8 cellular contexts compared by ENCODE assay signal in genomic region chrX:76148753-76149152, GRCh38. TPM values are rescaled to one million over a fixed set of nuclear protein-coding genes. Genes with fewer than 3 reads are reported as not detected.
DNase-seq lines count a peak whose midpoint lies in the region; ATAC-seq, FAIRE-seq and TF ChIP-seq lines count a peak whose summit lies in the region.

No MANE protein-coding gene starts in this region.

- peak overlapping the region; percentile 51 for H3K27ac ChIP-seq in rectal smooth muscle tissue (ENCODE audit: low read depth, low read length)

- no peak for TF ChIP-seq CTCF in fibroblast of the aortic adventitia (IDR thresholded peaks at IDR 0.05; ENCODE audit: insufficient read depth, low read length)

- H3K9ac ChIP-seq in rectal smooth muscle tissue (ENCODE audit: low read length) = no peak overlapping the region

- in situ Hi-C loops in G401 (cut with HindIII; ENCODE audit: low sequenced_read_pairs) = no loop called here

- H3K36me3 Mint-ChIP-seq in activated T-cell treated with anti-CD3 and anti-CD28 coated beads, Interleukin-2, amount 50 U/mL, for 4 hours (ENCODE audit: insufficient read depth) = no peaks in the 10 kb centered on the region

- H3K4me3 Mint-ChIP-seq in activated T-cell treated with anti-CD3 and anti-CD28 coated beads, Interleukin-2, amount 50 U/mL, for 4 hours = peak overlapping the region; percentile 80

- H3K9me3 Mint-ChIP-seq in activated T-cell treated with anti-CD3 and anti-CD28 coated beads, Interleukin-2, amount 50 U/mL, for 4 hours = no peaks in the 10 kb centered on the region

- no peak for FAIRE-seq in urothelium cell line (lab: Jason Lieb, UNC)

- H3K4me3 ChIP-seq in fibroblast of the aortic adventitia (ENCODE audit: low read depth, low read length) (peak overlapping the region; percentile 39), rectal smooth muscle tissue (ENCODE audit: low read length) (peak overlapping the region; percentile 11)

- H3K27me3 ChIP-seq in rectal smooth muscle tissue (ENCODE audit: control insufficient read depth, insufficient read depth, low read length) = no peaks in the 10 kb centered on the region

- ATAC-seq in HG02678 (IDR thresholded peaks at IDR 0.05; ENCODE audit: unreplicated experiment) = peak; percentile 18
- ATAC-seq in activated T-cell treated with anti-CD3 and anti-CD28 coated beads, Interleukin-2, amount 50 U/mL, for 4 hours = peak; percentile 6 to 13

- DNase-seq in G401 (ENCODE audit: low spot score) (peak; percentile 8), NOMO-1 treated with DMSO at 0.1 percent for 48 hours (lab: John Stamatoyannopoulos, UW; ENCODE audit: unreplicated experiment) (peak; percentile 31), fibroblast of the aortic adventitia (ENCODE audit: low read depth) (peak; percentile 49), NCI-H526 treated with DMSO at 0.1 percent for 48 hours (lab: John Stamatoyannopoulos, UW) (no peak), urothelium cell line (ENCODE audit: low spot score) (no peak)
- peak; percentile 22 for DNase-seq in activated T-cell treated with anti-CD3 and anti-CD28 coated beads, Interleukin-2, amount 50 U/mL, for 4 hours

- no peaks in the 10 kb centered on the region for H3K27me3 Mint-ChIP-seq in activated T-cell treated with anti-CD3 and anti-CD28 coated beads, Interleukin-2, amount 50 U/mL, for 4 hours (ENCODE audit: low read depth)

- H3K4me1 ChIP-seq in rectal smooth muscle tissue (ENCODE audit: control insufficient read depth, insufficient read depth, low read length) = peaks cover 7% of the 10 kb centered on the region

- H3K4me1 Mint-ChIP-seq in activated T-cell treated with anti-CD3 and anti-CD28 coated beads, Interleukin-2, amount 50 U/mL, for 4 hours (ENCODE audit: low read depth) = peaks cover 13% of the 10 kb centered on the region

- no peaks in the 10 kb centered on the region for H3K36me3 ChIP-seq in rectal smooth muscle tissue (ENCODE audit: control insufficient read depth, insufficient read depth, low read length)

RNA-seq across cellular contexts. Expression of gene PBDC1, which starts 24.1 kb away (rescaled TPM):
- 26.0 and 29.7 TPM in 2 replicates for total RNA-seq in G401 (2014; rRNA removed; shearing (Covaris generic))
- 10 to 100 TPM; 44.4 to 46.8 (median 44.4) TPM for total RNA-seq in activated T-cell treated with anti-CD3 and anti-CD28 coated beads, Interleukin-2, amount 50 U/mL, for 4 hours
- total RNA-seq in fibroblast of the aortic adventitia (ENCODE audit: low replicate concordance) = 25.6 and 51.6 TPM in 2 replicates

Comparison
In these comparisons a context has a peak if more than half of its experiments do, and no peak if none do; other contexts are left out.
1. DNase-seq: peak in G401 (single experiment), NOMO-1 treated with DMSO at 0.1 percent for 48 hours (single experiment), activated T-cell treated with anti-CD3 and anti-CD28 coated beads, Interleukin-2, amount 50 U/mL, for 4 hours (single experiment) and fibroblast of the aortic adventitia (single experiment); none in NCI-H526 treated with DMSO at 0.1 percent for 48 hours (single experiment) and urothelium cell line (single experiment).